Comparison of ENCODE assay signal across 8 cellular contexts in genomic region chr1:179586107-179586823, GRCh38. TPM values are rescaled to one million over a fixed set of nuclear protein-coding genes. Genes with fewer than 3 reads are reported as not detected.
DNase-seq lines count a peak whose midpoint lies in the region; ATAC-seq and TF ChIP-seq lines count a peak whose summit lies in the region.

No MANE protein-coding gene starts in this region.

- no peaks in the 10 kb centered on the region for H3K9me3 ChIP-seq in MM.1S (replicated peaks; ENCODE audit: insufficient read depth, low read length)
- H3K9me3 ChIP-seq in body of pancreas, result peaks cover 0 to 5% (median 0%) of the 10 kb centered on the region in 3 donors
- H3K9me3 ChIP-seq in spleen, result no peaks in the 10 kb centered on the region

- intact Hi-C loops in body of pancreas (cut with DNase I), result loop anchor here (10.0 kb wide), 1 partner anchor 331 kb away; no protein-coding TSS in a partner anchor
- intact Hi-C loops in spleen (cut with DNase I; ENCODE audit: low total_unique reads), result no loop called here

- H3K4me2 ChIP-seq in MM.1S (ENCODE audit: low read depth, low read length), result peak overlapping the region; percentile 18; the same call in 1 of the 2 replicates

- H3K9ac ChIP-seq in MM.1S (ENCODE audit: low read length), result no peak overlapping the region

- H3K36me3 ChIP-seq in MM.1S (replicated peaks; ENCODE audit: insufficient read depth, low read length), result no peaks in the 10 kb centered on the region
- H3K36me3 ChIP-seq in body of pancreas (replicated peaks in 1 of 2; ENCODE audit: insufficient read depth in 1 of 2, low read depth in 2 of 2), result no peaks in the 10 kb centered on the region
- H3K36me3 ChIP-seq in spleen, result no peaks in the 10 kb centered on the region

- DNase-seq in COR-L47 (lab: John Stamatoyannopoulos, UW) (peak; percentile 71), MM.1S (peak; percentile 36), body of pancreas (peak; percentile 75 to 90 (median 80)), iPS-NIHi11 (ENCODE audit: low spot score) (peak; percentile 82), spleen (no peak), GM10266 (ENCODE audit: extremely low spot score) (no peak), epidermal melanocyte (ENCODE audit: insufficient read length, low spot score) (no peak), GDM1 (lab: John Stamatoyannopoulos, UW) (no peak)

- H4K20me1 ChIP-seq in MM.1S (ENCODE audit: insufficient read depth, low read length), result no peaks in the 10 kb centered on the region

- WGBS in body of pancreas, 2 donors, result 2 to 4% methylated on average over 27 to 60 of the region's 60 CpGs
- WGBS in spleen, 5 donors, result 9 to 23% (median 13%) methylated on average over 26 to 60 of the region's 60 CpGs

- H3K4me1 ChIP-seq in MM.1S (ENCODE audit: low read length), result no peaks in the 10 kb centered on the region
- peaks cover 16% of the 10 kb centered on the region for H3K4me1 ChIP-seq in body of pancreas
- peaks cover 0 to 7% (median 4%) of the 10 kb centered on the region in 6 donors for H3K4me1 ChIP-seq in spleen

- TF ChIP-seq POLR2A in body of pancreas (IDR thresholded peaks at IDR 0.05) (peak; percentile 30 to 69 (median 63)), spleen (IDR thresholded peaks at IDR 0.05) (no peak)

- no peak overlapping the region for H3K4me3 ChIP-seq in MM.1S (ENCODE audit: low read length)
- no peak overlapping the region for H3K4me3 ChIP-seq in body of pancreas
- peak overlapping the region in 6 of 8 donors; percentile 13 to 53 (median 17) for H3K4me3 ChIP-seq in spleen

- H3K27me3 ChIP-seq in MM.1S (replicated peaks; ENCODE audit: insufficient read depth, low read length), result no peaks in the 10 kb centered on the region
- no peaks in the 10 kb centered on the region for H3K27me3 ChIP-seq in body of pancreas
- H3K27me3 ChIP-seq in spleen (replicated peaks in 1 of 7), result peaks cover 0 to 77% (median 12%) of the 10 kb centered on the region in 7 donors

- H3K79me2 ChIP-seq in MM.1S (ENCODE audit: low read length), result no peaks in the 10 kb centered on the region

- H2AFZ ChIP-seq in MM.1S (ENCODE audit: low read length), result no peak overlapping the region

- H3K27ac ChIP-seq in MM.1S (ENCODE audit: low read length), result no peak overlapping the region
- H3K27ac ChIP-seq in body of pancreas, result peak overlapping the region; percentile 58 to 88 (median 86)
- H3K27ac ChIP-seq in spleen, result peak overlapping the region in 6 of 8 donors; percentile 47 to 81 (median 64)

- peak; percentile 91 for ATAC-seq in body of pancreas

- H3K9me2 ChIP-seq in MM.1S (replicated peaks; ENCODE audit: insufficient read depth, low read length), result no peaks in the 10 kb centered on the region

- peak; percentile 31 for TF ChIP-seq CTCF in MM.1S (IDR thresholded peaks at IDR 0.05; ENCODE audit: low read length)
- TF ChIP-seq CTCF in body of pancreas (IDR thresholded peaks at IDR 0.05), result peak; percentile 59 to 82 (median 71)
- TF ChIP-seq CTCF in spleen (IDR thresholded peaks at IDR 0.05 in 8 of 11, conservative IDR thresholded peaks at IDR 0.05 in 3 of 11), result peak in 4 of 11 experiments; percentile 12 to 38 (median 22)
- TF ChIP-seq CTCF in GM10266 (IDR thresholded peaks at IDR 0.05; ENCODE audit: control insufficient read depth, insufficient read depth, low read depth, missing control alignments), result no peak

- H3F3A ChIP-seq in MM.1S (ENCODE audit: insufficient read depth, low read length), result no peaks in the 10 kb centered on the region

RNA-seq across cellular contexts. Expression of gene TDRD5, which starts 5.4 kb away (rescaled TPM):
- not detected for total RNA-seq in body of pancreas
- under 1 TPM in 1 of 7 donors, not detected in 6; 0.14 TPM for total RNA-seq in spleen
- polyA plus RNA-seq in spleen, result under 1 TPM; 0.02 to 0.06 (median 0.05) TPM

RNA-seq across cellular contexts. Expression of gene NPHS2, which starts 10.5 kb away (rescaled TPM):
- not detected for total RNA-seq in body of pancreas
- under 1 TPM in 1 of 7 donors, not detected in 6; 0.20 TPM for total RNA-seq in spleen
- under 1 TPM in 1 of 3 donors, not detected in 2; 0.06 TPM for polyA plus RNA-seq in spleen

Comparison
In these comparisons a context has a peak if more than half of its experiments do, and no peak if none do; other contexts are left out.
1. DNase-seq: peak in COR-L47 (single experiment), MM.1S (single experiment), body of pancreas (4 of 4) and iPS-NIHi11 (single experiment); none in spleen (single experiment), GM10266 (single experiment), epidermal melanocyte (single experiment) and GDM1 (single experiment).
2. H3K4me3 ChIP-seq: peak in spleen (6 of 8); none in MM.1S (single experiment) and body of pancreas (0 of 2).
3. POLR2A ChIP-seq: peak in body of pancreas (3 of 3); none in spleen (0 of 3).